ENCODE assay signal across 8 cellular contexts in genomic region chr2:190180313-190181065, GRCh38.
DNase-seq lines count a peak whose midpoint lies in the region; ATAC-seq lines count a peak whose summit lies in the region.

No MANE protein-coding gene starts in this region.

- H3K14ac ChIP-seq in mesenchymal stem cell (ENCODE audit: low read length in 2 of 2) = peak overlapping the region in 1 of 2 experiments; percentile 53

- H3K4me2 ChIP-seq in mesenchymal stem cell (ENCODE audit: low read length, poor library complexity, severe bottlenecking) = peak overlapping the region; percentile 98

- H3K4me1 ChIP-seq in endocrine pancreas (ENCODE audit: control insufficient read depth, insufficient read depth, low read length) = peaks cover 4% of the 10 kb centered on the region
- peaks cover 10% of the 10 kb centered on the region for H3K4me1 ChIP-seq in mesenchymal stem cell (ENCODE audit: control insufficient read depth, insufficient read depth, low read depth, low read length)

- peak overlapping the region; percentile 51 for H3K9ac ChIP-seq in endocrine pancreas (ENCODE audit: control insufficient read depth, insufficient read depth, low read length)
- peak overlapping the region; percentile 88 for H3K9ac ChIP-seq in mesenchymal stem cell (ENCODE audit: low read length)

- no peaks in the 10 kb centered on the region for H3K9me3 ChIP-seq in endocrine pancreas (ENCODE audit: control insufficient read depth, low read length)
- H3K9me3 ChIP-seq in mesenchymal stem cell (ENCODE audit: control insufficient read depth, low read length) = no peaks in the 10 kb centered on the region

- peak overlapping the region; percentile 89 for H2AFZ ChIP-seq in mesenchymal stem cell (ENCODE audit: low read depth, low read length)

- H3K27ac ChIP-seq in mesenchymal stem cell (ENCODE audit: low read length, poor library complexity, severe bottlenecking) (no peak overlapping the region), substantia nigra (ENCODE audit: low read depth, low read length, poor library complexity, severe bottlenecking) (peak overlapping the region; percentile 96)

- H3K4ac ChIP-seq in mesenchymal stem cell (ENCODE audit: low read depth in 1 of 2, low read length in 2 of 2) = peak overlapping the region; percentile 40 to 73

- no peaks in the 10 kb centered on the region for H3K79me1 ChIP-seq in mesenchymal stem cell (replicated peaks; ENCODE audit: low read length, poor library complexity, severe bottlenecking)

- peak overlapping the region; percentile 83 for H4K91ac ChIP-seq in mesenchymal stem cell (ENCODE audit: low read length)

- ATAC-seq in GM21367 (IDR thresholded peaks at IDR 0.05; ENCODE audit: unreplicated experiment) = peak; percentile 84
- ATAC-seq in HG03571 (IDR thresholded peaks at IDR 0.05; ENCODE audit: unreplicated experiment) = peak; percentile 75

- H2BK12ac ChIP-seq in mesenchymal stem cell (ENCODE audit: low read length in 2 of 2) = peak overlapping the region; percentile 11 to 72

- H3K36me3 ChIP-seq in endocrine pancreas (ENCODE audit: control insufficient read depth, insufficient read depth, low read length) (no peaks in the 10 kb centered on the region), mesenchymal stem cell (ENCODE audit: control insufficient read depth in 1 of 2, insufficient read depth in 2 of 2, low read depth in 1 of 2, low read length in 2 of 2) (no peaks in the 10 kb centered on the region)

- H3K23ac ChIP-seq in mesenchymal stem cell (ENCODE audit: low read length in 2 of 2) = peak overlapping the region in 1 of 2 experiments; percentile 46

- H3K27me3 ChIP-seq in endocrine pancreas (ENCODE audit: control insufficient read depth, insufficient read depth, low read length) = no peaks in the 10 kb centered on the region
- H3K27me3 ChIP-seq in mesenchymal stem cell (ENCODE audit: control insufficient read depth in 1 of 2, insufficient read depth in 1 of 2, low read length in 2 of 2) = no peaks in the 10 kb centered on the region

- H4K8ac ChIP-seq in mesenchymal stem cell (ENCODE audit: low read length) = peak overlapping the region; percentile 81

- H3K4me3 ChIP-seq in endocrine pancreas (ENCODE audit: control insufficient read depth, insufficient read depth, low read length) (no peak overlapping the region), mesenchymal stem cell (ENCODE audit: insufficient read depth in 1 of 2, low read depth in 1 of 2, low read length in 2 of 2) (peak overlapping the region; percentile 81)

- H2AK5ac ChIP-seq in mesenchymal stem cell (ENCODE audit: low read length, severe bottlenecking) = no peak overlapping the region

- peak overlapping the region; percentile 36 for H2BK15ac ChIP-seq in mesenchymal stem cell (ENCODE audit: low read depth, poor library complexity, severe bottlenecking)

- no peak overlapping the region for H2BK5ac ChIP-seq in mesenchymal stem cell (ENCODE audit: low read depth, low read length, poor library complexity, severe bottlenecking)

- peak overlapping the region; percentile 84 for H2BK120ac ChIP-seq in mesenchymal stem cell (ENCODE audit: low read depth, low read length)

- DNase-seq in NCI-H1417 (lab: John Stamatoyannopoulos, UW) (peak in 2 of 3 experiments; percentile 73 to 80), NCI-H1417 treated with DMSO at 0.1 percent for 48 hours (lab: John Stamatoyannopoulos, UW) (no peak), SKM-1 treated with dmso at 0.1 percent for 144 hours (lab: John Stamatoyannopoulos, UW; ENCODE audit: unreplicated experiment) (peak; percentile 42), mesenchymal stem cell (peak; percentile 36), substantia nigra (lab: John Stamatoyannopoulos, UW) (peak; percentile 14 to 86 (median 59))

- under 1% methylated on average over 69 of the region's 76 CpGs for WGBS in mesenchymal stem cell

- H3K18ac ChIP-seq in mesenchymal stem cell (ENCODE audit: low read depth in 1 of 2, low read length in 2 of 2) = peak overlapping the region; percentile 26 to 31
